Comparison of ENCODE assay signal across 13 cellular contexts in genomic region chr10:114905450-114905849, GRCh38. TPM values are rescaled to one million over a fixed set of nuclear protein-coding genes. Genes with fewer than 3 reads are reported as not detected.
DNase-seq lines count a peak whose midpoint lies in the region; ATAC-seq, FAIRE-seq and TF ChIP-seq lines count a peak whose summit lies in the region.
"Had no signal": no experiment of that assay in that cellular context is flagged by ENCODE, and none has a peak within 500 bp of the region (broad histone marks: within the 10 kb centered on the region; RNA-seq: fewer than 3 reads in every experiment).

No MANE protein-coding gene starts in this region.

- TF ChIP-seq CTCF in RWPE2 (IDR thresholded peaks at IDR 0.05; ENCODE audit: poor library complexity, severe bottlenecking), result no peak
- peak; percentile 27 for TF ChIP-seq CTCF in foreskin keratinocyte (conservative IDR thresholded peaks at IDR 0.05)
- no peak for TF ChIP-seq CTCF in smooth muscle cell (IDR thresholded peaks at IDR 0.05; ENCODE audit: borderline replicate concordance, insufficient read depth, poor library complexity, severe bottlenecking)

- peak; percentile 45 for FAIRE-seq in H54 (lab: Jason Lieb, UNC)

- H3K9me3 ChIP-seq in RWPE2 (ENCODE audit: severe bottlenecking) (no peaks in the 10 kb centered on the region), smooth muscle cell (replicated peaks; ENCODE audit: low read depth) (no peaks in the 10 kb centered on the region)
- H3K9me3 ChIP-seq in naive thymus-derived CD4-positive, alpha-beta T cell (ENCODE audit: control insufficient read depth in 2 of 3, low read length in 3 of 3), result no peaks in the 10 kb centered on the region
- H3K9me3 ChIP-seq: sigmoid colon had no signal

- H3K27me3 ChIP-seq in RWPE2 (ENCODE audit: insufficient read depth, poor library complexity, severe bottlenecking) (no peaks in the 10 kb centered on the region), foreskin keratinocyte (no peaks in the 10 kb centered on the region), smooth muscle cell (ENCODE audit: low read depth) (no peaks in the 10 kb centered on the region)
- H3K27me3 ChIP-seq in naive thymus-derived CD4-positive, alpha-beta T cell (ENCODE audit: control insufficient read depth in 2 of 2, insufficient read depth in 2 of 2, low read length in 2 of 2), result no peaks in the 10 kb centered on the region
- H3K27me3 ChIP-seq: sigmoid colon had no signal

- peaks cover 3% of the 10 kb centered on the region for H3F3A ChIP-seq in smooth muscle cell (ENCODE audit: low read depth)

- H3K4me3 ChIP-seq in RWPE2 (ENCODE audit: severe bottlenecking) (no peak overlapping the region), smooth muscle cell (no peak overlapping the region)
- H3K4me3 ChIP-seq in naive thymus-derived CD4-positive, alpha-beta T cell (ENCODE audit: low read length), result no peak overlapping the region
- H3K4me3 ChIP-seq: sigmoid colon had no signal

- no peak overlapping the region for H2AFZ ChIP-seq in smooth muscle cell (ENCODE audit: low read depth)

- peaks cover 0 to 2% (median 0%) of the 10 kb centered on the region in 11 donors for H3K9me3 Mint-ChIP-seq in naive thymus-derived CD4-positive, alpha-beta T cell
- H3K9me3 Mint-ChIP-seq in activated T-helper 1 cell treated with anti-CD3 and anti-CD28 coated beads, Interleukin-12 subunit alpha, Interleukin-12 subunit beta, Interleukin-2, Interleukin-4 antibody, amounts not matched to agents 30 ng/mL and 10 ng/mL and 1 ng/mL, durations not matched to agents 14 hours and 24 hours and 36 hours, result no peaks in the 10 kb centered on the region
- H3K9me3 Mint-ChIP-seq: activated naive CD8-positive, alpha-beta T cell treated with anti-CD3 and anti-CD28 coated beads, Interleukin-2, amount 10 ng/mL, durations not matched to agents 7 days and 5 days; dendritic cell treated with granulocyte-macrophage colony-stimulating factor and Interleukin-4, amounts not matched to agents 40 ng/mL and 50 ng/mL, for 4 days had no signal

- POLR2A ChIA-PET in naive thymus-derived CD4-positive, alpha-beta T cell (lab: Charles Lee), result no interaction called here

- no peak overlapping the region for H3K9ac ChIP-seq in smooth muscle cell (ENCODE audit: low read depth)

- no peak for DNase-seq in H54 (ENCODE audit: insufficient read length, low spot score)
- DNase-seq in RWPE2 (ENCODE audit: low spot score), result no peak
- DNase-seq in foreskin keratinocyte, result peak; percentile 45 to 68
- DNase-seq in smooth muscle cell (lab: John Stamatoyannopoulos, UW; ENCODE audit: unreplicated experiment), result no peak
- DNase-seq in naive thymus-derived CD4-positive, alpha-beta T cell, result no peak
- DNase-seq in activated T-helper 1 cell treated with anti-CD3 and anti-CD28 coated beads, Interleukin-12 subunit alpha, Interleukin-12 subunit beta, Interleukin-2, Interleukin-4 antibody, amounts not matched to agents 30 ng/mL and 10 ng/mL and 1 ng/mL, durations not matched to agents 14 hours and 24 hours and 36 hours (ENCODE audit: low spot score), result no peak
- DNase-seq: activated naive CD8-positive, alpha-beta T cell treated with anti-CD3 and anti-CD28 coated beads, Interleukin-2, amount 10 ng/mL, durations not matched to agents 7 days and 5 days; islet precursor cell; NCI-H1417 treated with DMSO at 0.1 percent for 48 hours; SIG-M5; sigmoid colon had no signal

- peaks cover 8 to 35% (median 16%) of the 10 kb centered on the region in 5 donors for H3K27me3 Mint-ChIP-seq in naive thymus-derived CD4-positive, alpha-beta T cell
- peaks cover 16% of the 10 kb centered on the region for H3K27me3 Mint-ChIP-seq in activated T-helper 1 cell treated with anti-CD3 and anti-CD28 coated beads, Interleukin-12 subunit alpha, Interleukin-12 subunit beta, Interleukin-2, Interleukin-4 antibody, amounts not matched to agents 30 ng/mL and 10 ng/mL and 1 ng/mL, durations not matched to agents 14 hours and 24 hours and 36 hours (ENCODE audit: insufficient read depth)

- ATAC-seq in RWPE2 (ENCODE audit: low read depth) (peak; percentile 64), foreskin keratinocyte (peak; percentile 98), GM21786 (IDR thresholded peaks at IDR 0.05; ENCODE audit: unreplicated experiment) (no peak)
- no peak for ATAC-seq in naive thymus-derived CD4-positive, alpha-beta T cell

- H3K36me3 ChIP-seq in RWPE2 (ENCODE audit: low read depth), result no peaks in the 10 kb centered on the region
- H3K36me3 ChIP-seq in smooth muscle cell (ENCODE audit: low read depth), result no peaks in the 10 kb centered on the region
- no peaks in the 10 kb centered on the region for H3K36me3 ChIP-seq in naive thymus-derived CD4-positive, alpha-beta T cell (ENCODE audit: control insufficient read depth in 2 of 3, insufficient read depth in 3 of 3, low read length in 3 of 3)
- H3K36me3 ChIP-seq: sigmoid colon had no signal

- H3K79me2 ChIP-seq in smooth muscle cell (ENCODE audit: low read depth), result no peaks in the 10 kb centered on the region

- H3K27ac Mint-ChIP-seq in naive thymus-derived CD4-positive, alpha-beta T cell, result no peak overlapping the region
- no peak overlapping the region for H3K27ac Mint-ChIP-seq in activated T-helper 1 cell treated with anti-CD3 and anti-CD28 coated beads, Interleukin-12 subunit alpha, Interleukin-12 subunit beta, Interleukin-2, Interleukin-4 antibody, amounts not matched to agents 30 ng/mL and 10 ng/mL and 1 ng/mL, durations not matched to agents 14 hours and 24 hours and 36 hours
- H3K27ac Mint-ChIP-seq: activated naive CD8-positive, alpha-beta T cell treated with anti-CD3 and anti-CD28 coated beads, Interleukin-2, amount 10 ng/mL, durations not matched to agents 7 days and 5 days; dendritic cell treated with granulocyte-macrophage colony-stimulating factor and Interleukin-4, amounts not matched to agents 40 ng/mL and 50 ng/mL, for 4 days had no signal

- no peak overlapping the region for H3K4me3 Mint-ChIP-seq in naive thymus-derived CD4-positive, alpha-beta T cell
- no peak overlapping the region for H3K4me3 Mint-ChIP-seq in activated T-helper 1 cell treated with anti-CD3 and anti-CD28 coated beads, Interleukin-12 subunit alpha, Interleukin-12 subunit beta, Interleukin-2, Interleukin-4 antibody, amounts not matched to agents 30 ng/mL and 10 ng/mL and 1 ng/mL, durations not matched to agents 14 hours and 24 hours and 36 hours
- H3K4me3 Mint-ChIP-seq: activated naive CD8-positive, alpha-beta T cell treated with anti-CD3 and anti-CD28 coated beads, Interleukin-2, amount 10 ng/mL, durations not matched to agents 7 days and 5 days; dendritic cell treated with granulocyte-macrophage colony-stimulating factor and Interleukin-4, amounts not matched to agents 40 ng/mL and 50 ng/mL, for 4 days had no signal

- H4K20me1 ChIP-seq in smooth muscle cell (ENCODE audit: low read depth), result no peaks in the 10 kb centered on the region

- no peak for TF ChIP-seq POLR2A in H54 (IDR thresholded peaks at IDR 0.05; ENCODE audit: low read depth, low read length)

- CTCF ChIA-PET in naive thymus-derived CD4-positive, alpha-beta T cell (lab: Charles Lee), result no interaction called here

- intact Hi-C loops in naive thymus-derived CD4-positive, alpha-beta T cell (cut with micrococcal nuclease), result no loop called here
- intact Hi-C loops in activated T-helper 1 cell treated with anti-CD3 and anti-CD28 coated beads, Interleukin-12 subunit alpha, Interleukin-12 subunit beta, Interleukin-2, Interleukin-4 antibody, amounts not matched to agents 30 ng/mL and 10 ng/mL and 1 ng/mL, durations not matched to agents 14 hours and 24 hours and 36 hours (cut with micrococcal nuclease), result no loop called here

- no peak overlapping the region for H3K27ac ChIP-seq in RWPE2 (ENCODE audit: poor library complexity, severe bottlenecking)
- no peak overlapping the region for H3K27ac ChIP-seq in foreskin keratinocyte
- H3K27ac ChIP-seq in smooth muscle cell (ENCODE audit: low read depth), result no peak overlapping the region
- H3K27ac ChIP-seq in naive thymus-derived CD4-positive, alpha-beta T cell (ENCODE audit: low read depth, low read length), result no peak overlapping the region
- H3K27ac ChIP-seq: sigmoid colon had no signal

- H3K4me2 ChIP-seq in smooth muscle cell, result peak overlapping the region; percentile 27

- no peaks in the 10 kb centered on the region for H3K36me3 Mint-ChIP-seq in naive thymus-derived CD4-positive, alpha-beta T cell
- H3K36me3 Mint-ChIP-seq in activated T-helper 1 cell treated with anti-CD3 and anti-CD28 coated beads, Interleukin-12 subunit alpha, Interleukin-12 subunit beta, Interleukin-2, Interleukin-4 antibody, amounts not matched to agents 30 ng/mL and 10 ng/mL and 1 ng/mL, durations not matched to agents 14 hours and 24 hours and 36 hours (ENCODE audit: low read depth), result no peaks in the 10 kb centered on the region
- H3K36me3 Mint-ChIP-seq: activated naive CD8-positive, alpha-beta T cell treated with anti-CD3 and anti-CD28 coated beads, Interleukin-2, amount 10 ng/mL, durations not matched to agents 7 days and 5 days had no signal

- H3K4me1 ChIP-seq in RWPE2 (ENCODE audit: insufficient read depth, poor library complexity, severe bottlenecking) (no peaks in the 10 kb centered on the region), foreskin keratinocyte (no peaks in the 10 kb centered on the region), smooth muscle cell (ENCODE audit: low read depth) (peaks cover 17% of the 10 kb centered on the region)
- H3K4me1 ChIP-seq in naive thymus-derived CD4-positive, alpha-beta T cell (ENCODE audit: control insufficient read depth in 2 of 2, insufficient read depth in 2 of 2, low read length in 2 of 2), result no peaks in the 10 kb centered on the region

- H3K4me1 Mint-ChIP-seq in naive thymus-derived CD4-positive, alpha-beta T cell, result no peaks in the 10 kb centered on the region
- no peaks in the 10 kb centered on the region for H3K4me1 Mint-ChIP-seq in activated T-helper 1 cell treated with anti-CD3 and anti-CD28 coated beads, Interleukin-12 subunit alpha, Interleukin-12 subunit beta, Interleukin-2, Interleukin-4 antibody, amounts not matched to agents 30 ng/mL and 10 ng/mL and 1 ng/mL, durations not matched to agents 14 hours and 24 hours and 36 hours (ENCODE audit: low read depth)
- H3K4me1 Mint-ChIP-seq: activated naive CD8-positive, alpha-beta T cell treated with anti-CD3 and anti-CD28 coated beads, Interleukin-2, amount 10 ng/mL, durations not matched to agents 7 days and 5 days had no signal

RNA-seq across cellular contexts. Expression of gene TRUB1, which starts 32.5 kb away (rescaled TPM):
- total RNA-seq in foreskin keratinocyte (28.0 and 28.1 TPM in 2 replicates), smooth muscle cell (25.4 and 33.1 TPM in 2 replicates)
- polyA plus RNA-seq in foreskin keratinocyte (6.7 and 9.0 TPM in 2 replicates), smooth muscle cell (9.0 and 10.8 TPM in 2 replicates)
- 10 to 100 TPM in 3 of 5 experiments, 1 to 10 TPM in 2; 6.8 to 14.6 (median 12.9) TPM for total RNA-seq in naive thymus-derived CD4-positive, alpha-beta T cell
- polyA plus RNA-seq in naive thymus-derived CD4-positive, alpha-beta T cell, result 10 to 100 TPM in 1 of 2 donors, 1 to 10 TPM in 1; 7.9 to 11.2 TPM
- 21.6 TPM in 2 replicates for total RNA-seq in activated T-helper 1 cell treated with anti-CD3 and anti-CD28 coated beads, Interleukin-12 subunit alpha, Interleukin-12 subunit beta, Interleukin-2, Interleukin-4 antibody, amounts not matched to agents 30 ng/mL and 10 ng/mL and 1 ng/mL, durations not matched to agents 14 hours and 24 hours and 36 hours

Comparison
In these comparisons a context has a peak if more than half of its experiments do, and no peak if none do; other contexts are left out.
1. DNase-seq: peak in foreskin keratinocyte (2 of 2); none in H54 (single experiment), RWPE2 (single experiment), smooth muscle cell (single experiment), naive thymus-derived CD4-positive, alpha-beta T cell (0 of 9) and activated T-helper 1 cell treated with anti-CD3 and anti-CD28 coated beads, Interleukin-12 subunit alpha, Interleukin-12 subunit beta, Interleukin-2, Interleukin-4 antibody, amounts not matched to agents 30 ng/mL and 10 ng/mL and 1 ng/mL, durations not matched to agents 14 hours and 24 hours and 36 hours (single experiment).
2. ATAC-seq: peak in RWPE2 (single experiment) and foreskin keratinocyte (single experiment); none in naive thymus-derived CD4-positive, alpha-beta T cell (single experiment) and GM21786 (single experiment).